In the genomic region with DNA sequence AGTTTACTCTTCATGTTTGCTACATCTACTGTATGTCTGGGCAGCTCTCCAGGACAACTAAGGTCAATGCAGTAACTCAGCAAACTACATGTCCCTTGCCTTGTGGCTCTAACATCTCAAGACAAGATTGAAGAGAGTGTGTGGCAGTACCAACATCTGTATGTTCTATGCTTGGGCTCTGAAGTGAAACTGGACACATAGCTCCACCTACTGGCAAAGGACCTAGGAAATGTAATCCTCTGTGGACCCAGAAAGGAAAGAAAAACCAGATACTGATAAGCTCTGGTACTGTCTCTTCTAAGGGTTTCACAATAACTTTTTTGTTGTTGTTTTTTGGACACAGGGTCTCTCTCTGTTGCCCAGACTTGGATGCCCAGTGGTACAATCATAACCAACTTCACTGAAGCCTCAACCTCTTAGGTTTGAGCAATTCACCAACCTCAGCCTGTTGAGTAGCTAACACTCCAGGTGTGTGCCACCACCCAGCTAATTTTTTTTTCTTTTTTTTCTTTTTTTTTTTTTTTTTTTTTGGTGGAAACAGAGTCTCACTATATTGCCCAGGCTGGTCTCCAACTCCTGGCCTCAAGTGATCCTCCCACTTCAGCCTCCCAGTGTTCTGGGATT, we compare ENCODE assay signal across 8 cellular contexts.
DNase-seq lines count a peak whose midpoint lies in the region; ATAC-seq and TF ChIP-seq lines count a peak whose summit lies in the region.

No MANE protein-coding gene starts in this region.

- ATAC-seq in GM19452 (IDR thresholded peaks at IDR 0.05; ENCODE audit: unreplicated experiment) (peak; percentile 94), HG03442 (IDR thresholded peaks at IDR 0.05; ENCODE audit: unreplicated experiment) (peak; percentile 94), aorta (ENCODE audit: low FRiP score) (peak; percentile 88)

- peaks cover 7% of the 10 kb centered on the region for H3K4me1 Mint-ChIP-seq in neural progenitor cell

- no peak overlapping the region for H2AFZ ChIP-seq in neural progenitor cell (replicated peaks)

- intact Hi-C loops in aorta (cut with DNase I) = loop anchor here in 1 of 2 donors (10.0 kb wide), 1 partner anchor 103 kb away; no protein-coding TSS in a partner anchor

- H4K20me1 ChIP-seq in neural progenitor cell (ENCODE audit: low read depth) = no peaks in the 10 kb centered on the region

- no peak overlapping the region for H3K4me3 Mint-ChIP-seq in neural progenitor cell

- TF ChIP-seq CTCF in fibroblast of pulmonary artery (IDR thresholded peaks at IDR 0.05; ENCODE audit: low read length, missing control alignments) = peak; percentile 88
- peak; percentile 82 for TF ChIP-seq CTCF in neural progenitor cell (IDR thresholded peaks at IDR 0.05)

- no peaks in the 10 kb centered on the region for H3K27me3 ChIP-seq in neural progenitor cell
- H3K27me3 ChIP-seq in aorta (ENCODE audit: control insufficient read depth in 1 of 2, insufficient read depth in 2 of 2, low read length in 1 of 2) = no peaks in the 10 kb centered on the region

- no peak overlapping the region for H3K27ac Mint-ChIP-seq in neural progenitor cell

- H3K36me3 ChIP-seq in neural progenitor cell (no peaks in the 10 kb centered on the region), aorta (ENCODE audit: control insufficient read depth in 1 of 2, insufficient read depth in 2 of 2, low read length in 1 of 2) (no peaks in the 10 kb centered on the region)

- no peaks in the 10 kb centered on the region for H3K79me2 ChIP-seq in neural progenitor cell (ENCODE audit: low read depth)

- no peak overlapping the region for H3K4me2 ChIP-seq in neural progenitor cell

- no peak overlapping the region for H3K9ac ChIP-seq in neural progenitor cell

- H3K4me1 ChIP-seq in neural progenitor cell = no peaks in the 10 kb centered on the region
- no peaks in the 10 kb centered on the region for H3K4me1 ChIP-seq in aorta (ENCODE audit: control insufficient read depth in 1 of 2, insufficient read depth in 2 of 2, low read length in 2 of 2)

- peak; percentile 75 for DNase-seq in DMS53 treated with DMSO at 0.1 percent for 48 hours (lab: John Stamatoyannopoulos, UW; ENCODE audit: unreplicated experiment)
- DNase-seq in NCI-H82 (lab: John Stamatoyannopoulos, UW) = peak; percentile 70
- peak; percentile 5 for DNase-seq in activated CD8-positive, alpha-beta memory T cell treated with anti-CD3 and anti-CD28 coated beads, Interleukin-2, amount 50 U/mL, for 24 hours (ENCODE audit: extremely low read depth)
- DNase-seq in fibroblast of pulmonary artery (ENCODE audit: low read depth) = peak; percentile 88
- peak; percentile 84 for DNase-seq in neural progenitor cell (ENCODE audit: low spot score)
- no peak for DNase-seq in aorta

- no peaks in the 10 kb centered on the region for H3K9me3 ChIP-seq in neural progenitor cell (ENCODE audit: low read depth)
- peaks cover 1% of the 10 kb centered on the region for H3K9me3 ChIP-seq in aorta (ENCODE audit: control insufficient read depth, low read length)

- H3F3A ChIP-seq in neural progenitor cell (ENCODE audit: low read depth) = no peaks in the 10 kb centered on the region

- H3K9me3 Mint-ChIP-seq in neural progenitor cell = peaks cover 21% of the 10 kb centered on the region

- H3K27ac ChIP-seq in neural progenitor cell = no peak overlapping the region
- H3K27ac ChIP-seq in aorta (ENCODE audit: low read depth in 1 of 2, low read length in 2 of 2) = no peak overlapping the region

- H3K4me3 ChIP-seq in fibroblast of pulmonary artery (replicated peaks; ENCODE audit: low read depth, low read length) = no peak overlapping the region
- no peak overlapping the region for H3K4me3 ChIP-seq in neural progenitor cell
- no peak overlapping the region for H3K4me3 ChIP-seq in aorta (ENCODE audit: low read length in 2 of 2)

- H3K36me3 Mint-ChIP-seq in neural progenitor cell = peaks cover 2% of the 10 kb centered on the region

- peaks cover 2% of the 10 kb centered on the region for H3K27me3 Mint-ChIP-seq in neural progenitor cell (ENCODE audit: insufficient read depth, low read depth)

Comparison
In these comparisons a context has a peak if more than half of its experiments do, and no peak if none do; other contexts are left out.
1. DNase-seq: peak in DMS53 treated with DMSO at 0.1 percent for 48 hours (single experiment), NCI-H82 (single experiment), activated CD8-positive, alpha-beta memory T cell treated with anti-CD3 and anti-CD28 coated beads, Interleukin-2, amount 50 U/mL, for 24 hours (single experiment), fibroblast of pulmonary artery (single experiment) and neural progenitor cell (single experiment); none in aorta (0 of 2).
2. Peak in every context shown above with its lines, with median percentiles within 50 percentile points of each other: ATAC-seq.